8 cellular contexts compared by ENCODE assay signal in genomic region chr7:141073173-141073640, GRCh38. TPM values are rescaled to one million over a fixed set of nuclear protein-coding genes. Genes with fewer than 3 reads are reported as not detected.
DNase-seq lines count a peak whose midpoint lies in the region; TF ChIP-seq lines count a peak whose summit lies in the region.

No MANE protein-coding gene starts in this region.

- TF ChIP-seq CTCF in brain (conservative IDR thresholded peaks at IDR 0.05) (no peak), smooth muscle cell (IDR thresholded peaks at IDR 0.05; ENCODE audit: borderline replicate concordance, insufficient read depth, poor library complexity, severe bottlenecking) (no peak)

- H3K27ac ChIP-seq in smooth muscle cell (ENCODE audit: low read depth), result no peak overlapping the region

- DNase-seq in DMS79 treated with DMSO at 0.1 percent for 48 hours (lab: John Stamatoyannopoulos, UW), result peak; percentile 40
- no peak for DNase-seq in DMS79 (lab: John Stamatoyannopoulos, UW)
- DNase-seq in NCI-H460 (ENCODE audit: extremely low read depth, low read depth), result peak; percentile 41
- DNase-seq in iPS-NIHi7 (ENCODE audit: extremely low spot score), result peak; percentile 68
- DNase-seq in smooth muscle cell (lab: John Stamatoyannopoulos, UW; ENCODE audit: unreplicated experiment), result peak; percentile 7
- no peak for DNase-seq in NOMO-1 treated with dmso at 0.1 percent for 144 hours (lab: John Stamatoyannopoulos, UW; ENCODE audit: unreplicated experiment)
- no peak for DNase-seq in LoVo (ENCODE audit: low spot score)

- H3K4me3 Mint-ChIP-seq in brain, result peak overlapping the region; percentile 88 to 98 (median 96)

- no peaks in the 10 kb centered on the region for H3F3A ChIP-seq in smooth muscle cell (ENCODE audit: low read depth)

- peaks cover 92% of the 10 kb centered on the region for H3K27me3 ChIP-seq in smooth muscle cell (ENCODE audit: low read depth)

- H3K9ac ChIP-seq in smooth muscle cell (ENCODE audit: low read depth), result no peak overlapping the region

- under 1% methylated on average over 54 of the region's 60 CpGs for WGBS in smooth muscle cell (ENCODE audit: low lambda C conversion rate)

- H3K9me3 Mint-ChIP-seq in brain, result peaks cover 0 to 1% (median 0%) of the 10 kb centered on the region in 5 experiments

- H3K4me3 ChIP-seq in smooth muscle cell, result peak overlapping the region; percentile 50

- H2AFZ ChIP-seq in smooth muscle cell (ENCODE audit: low read depth), result no peak overlapping the region

- H3K9me3 ChIP-seq in smooth muscle cell (replicated peaks; ENCODE audit: low read depth), result no peaks in the 10 kb centered on the region

- peak overlapping the region in 4 of 5 experiments; percentile 93 to 99 (median 98) for H3K27ac Mint-ChIP-seq in brain

- H3K79me2 ChIP-seq in smooth muscle cell (ENCODE audit: low read depth), result no peaks in the 10 kb centered on the region

- H3K4me1 Mint-ChIP-seq in brain, result peaks cover 12% of the 10 kb centered on the region

- no peaks in the 10 kb centered on the region for H4K20me1 ChIP-seq in smooth muscle cell (ENCODE audit: low read depth)

- peak overlapping the region; percentile 95 for H3K4me2 ChIP-seq in smooth muscle cell

- H3K36me3 ChIP-seq in smooth muscle cell (ENCODE audit: low read depth), result no peaks in the 10 kb centered on the region

- no peaks in the 10 kb centered on the region for H3K36me3 Mint-ChIP-seq in brain

- peaks cover 24% of the 10 kb centered on the region for H3K27me3 Mint-ChIP-seq in brain

- peaks cover 32% of the 10 kb centered on the region for H3K4me1 ChIP-seq in smooth muscle cell (ENCODE audit: low read depth)

RNA-seq across cellular contexts. Expression of gene TMEM178B, which starts 0.7 kb away (rescaled TPM):
- total RNA-seq in NCI-H460 (2014; rRNA removed; shearing (Covaris generic)), result 9.6 and 10.9 TPM in 2 replicates
- 1.3 and 2.1 TPM in 2 replicates for polyA plus RNA-seq in NCI-H460 (2014; cell fraction: nucleus; rRNA removed)
- polyA plus RNA-seq in brain (ENCODE audit: insufficient read depth, low read depth, low replicate concordance) (24.3 TPM), smooth muscle cell (not detected in 2 replicates)
- 0.18 and 0.72 TPM in 2 replicates for total RNA-seq in smooth muscle cell

RNA-seq across cellular contexts. Expression of gene MRPS33, which starts 58.5 kb away (rescaled TPM):
- 115 and 132 TPM in 2 replicates for total RNA-seq in NCI-H460 (2014; rRNA removed; shearing (Covaris generic))
- 27.9 and 31.2 TPM in 2 replicates for polyA plus RNA-seq in NCI-H460 (2014; cell fraction: nucleus; rRNA removed)
- polyA plus RNA-seq in brain (ENCODE audit: insufficient read depth, low read depth, low replicate concordance) (80.0 TPM), smooth muscle cell (49.8 and 50.4 TPM in 2 replicates)
- total RNA-seq in smooth muscle cell, result 34.2 and 34.5 TPM in 2 replicates

Comparison
In these comparisons a context has a peak if more than half of its experiments do, and no peak if none do; other contexts are left out.
1. DNase-seq: peak in DMS79 treated with DMSO at 0.1 percent for 48 hours (single experiment), NCI-H460 (single experiment), iPS-NIHi7 (single experiment) and smooth muscle cell (single experiment); none in DMS79 (single experiment), NOMO-1 treated with dmso at 0.1 percent for 144 hours (single experiment) and LoVo (single experiment).